Comparison of ENCODE assay signal across 1 cellular context in genomic region chr6:13764996-13765395, GRCh38.
TF ChIP-seq lines count a peak whose summit lies in the region.

No MANE protein-coding gene starts in this region.

TF ChIP-seq in GM23338, 12 proteins besides CTCF, POLR2A, EP300 and RAD21 (continued from another document):
- no peak for TF ChIP-seq ZNF462 (CRISPR knock-in tag; IDR thresholded peaks at IDR 0.05)
- no peak for TF ChIP-seq ETS1 (IDR thresholded peaks at IDR 0.05)
- no peak for TF ChIP-seq EZH2 (IDR thresholded peaks at IDR 0.05; ENCODE audit: low read depth, unreplicated experiment)
